Comparison of ENCODE assay signal across 10 cellular contexts in genomic region chr5:3595102-3595961, GRCh38. TPM values are rescaled to one million over a fixed set of nuclear protein-coding genes. Genes with fewer than 3 reads are reported as not detected.
A peak's percentile ranks its signal among the peaks of the same experiment; 100 is the strongest.
DNase-seq lines count a peak whose midpoint lies in the region; TF ChIP-seq lines count a peak whose summit lies in the region.
"Had no signal": no experiment of that assay in that cellular context is flagged by ENCODE, and none has a peak within 500 bp of the region (broad histone marks: within the 10 kb centered on the region; RNA-seq: fewer than 3 reads in every experiment).

TSS of gene IRX1 (plus strand) at chr5:3595832. CDS start at chr5:3596106, 274 bp downstream.

- peaks cover 4% of the 10 kb centered on the region for H3K4me1 Mint-ChIP-seq in activated CD4-positive, alpha-beta T cell treated with anti-CD3 and anti-CD28 coated beads, Interleukin-2, amount 10 ng/mL, durations not matched to agents 24 days and 14 days
- H3K4me1 Mint-ChIP-seq in HFFc6 (ENCODE audit: low read depth) = no peaks in the 10 kb centered on the region

- peak within 1 kb of the TSS; percentile 59 to 69 (median 66) for H3K4me3 ChIP-seq in breast epithelium
- H3K4me3 ChIP-seq in thymus (ENCODE audit: low read length) = peak within 1 kb of the TSS; percentile 42
- H3K4me3 ChIP-seq in A673 (ENCODE audit: low read depth, low read length, poor library complexity, severe bottlenecking) = no peak within 1 kb of the TSS

- no peak for TF ChIP-seq POLR2A in breast epithelium (IDR thresholded peaks at IDR 0.05)

- DNase-seq in activated CD4-positive, alpha-beta T cell treated with anti-CD3 and anti-CD28 coated beads, Interleukin-2, amount 10 ng/mL, durations not matched to agents 24 days and 14 days = peak; percentile 50
- no peak for DNase-seq in activated CD4-positive, alpha-beta T cell treated with anti-CD3 and anti-CD28 coated beads, Interleukin-2, amount 50 U/mL, for 4 hours
- peak in 1 of 2 donors; percentile 73 for DNase-seq in breast epithelium (ENCODE audit: low spot score in 2 of 2)
- DNase-seq in kidney tubule cell (ENCODE audit: low spot score) = peak; percentile 70
- DNase-seq in activated CD4-positive, alpha-beta T cell treated with anti-CD3 and anti-CD28 coated beads for 1 hour = no peak
- no peak for DNase-seq in A673 (ENCODE audit: low spot score)
- no peak for DNase-seq in HFFc6
- DNase-seq: RPMI8226; stimulated activated CD4-positive, alpha-beta T cell treated with anti-CD3 and anti-CD28 coated beads, Interleukin-4, amount 100 ng/mL, for 1 hour had no signal

- H3K4me1 ChIP-seq in breast epithelium (no peaks in the 10 kb centered on the region), thymus (ENCODE audit: control insufficient read depth, insufficient read depth, low read length) (peaks cover 3% of the 10 kb centered on the region), A673 (ENCODE audit: insufficient read depth, low read length, poor library complexity, severe bottlenecking) (no peaks in the 10 kb centered on the region)

- peaks cover 0 to 4% of the 10 kb centered on the region in 2 donors for H3K9me3 ChIP-seq in breast epithelium
- peaks cover 3% of the 10 kb centered on the region for H3K9me3 ChIP-seq in thymus (ENCODE audit: control insufficient read depth)
- peaks cover 21% of the 10 kb centered on the region for H3K9me3 ChIP-seq in A673 (ENCODE audit: low read depth, low read length, poor library complexity, severe bottlenecking)

- intact Hi-C loops in activated CD4-positive, alpha-beta T cell treated with anti-CD3 and anti-CD28 coated beads, Interleukin-2, amount 10 ng/mL, durations not matched to agents 24 days and 14 days (cut with micrococcal nuclease) = no loop called here
- intact Hi-C loops in breast epithelium (cut with DNase I; ENCODE audit: low total_unique reads) = no loop called here
- intact Hi-C loops in A673 (cut with micrococcal nuclease; ENCODE audit: unreplicated experiment) = no loop called here

- peaks cover 4% of the 10 kb centered on the region for H3K9me3 Mint-ChIP-seq in activated CD4-positive, alpha-beta T cell treated with anti-CD3 and anti-CD28 coated beads, Interleukin-2, amount 10 ng/mL, durations not matched to agents 24 days and 14 days
- H3K9me3 Mint-ChIP-seq in HFFc6 = peaks cover 34% of the 10 kb centered on the region

- H3K27ac ChIP-seq in breast epithelium (peak within 1 kb of the TSS; percentile 90 to 93), thymus (ENCODE audit: low read depth) (no peak within 1 kb of the TSS), A673 (ENCODE audit: low read depth, low read length, poor library complexity, severe bottlenecking) (no peak within 1 kb of the TSS)

- no peak within 1 kb of the TSS for H3K27ac Mint-ChIP-seq in activated CD4-positive, alpha-beta T cell treated with anti-CD3 and anti-CD28 coated beads, Interleukin-2, amount 10 ng/mL, durations not matched to agents 24 days and 14 days
- H3K27ac Mint-ChIP-seq in HFFc6 = no peak within 1 kb of the TSS

- H3K27me3 ChIP-seq in breast epithelium (peaks cover 0 to 77% of the 10 kb centered on the region in 2 donors), thymus (ENCODE audit: control insufficient read depth, insufficient read depth) (peaks cover 100% of the 10 kb centered on the region), A673 (replicated peaks; ENCODE audit: insufficient read depth, low read depth, low read length, poor library complexity) (no peaks in the 10 kb centered on the region)

- no TSS peak for BruUV-seq in A673 (replicated peaks; lab: Mats Ljungman, UMichigan)

- POLR2A ChIA-PET in A673 (lab: Charles Lee; ENCODE audit: low non-redundant PET) = no interaction called here

- peaks cover 54% of the 10 kb centered on the region for H3K27me3 Mint-ChIP-seq in activated CD4-positive, alpha-beta T cell treated with anti-CD3 and anti-CD28 coated beads, Interleukin-2, amount 10 ng/mL, durations not matched to agents 24 days and 14 days
- peaks cover 3% of the 10 kb centered on the region; the same call in 1 of the 2 replicates for H3K27me3 Mint-ChIP-seq in HFFc6 (ENCODE audit: insufficient read depth)

- no peak within 1 kb of the TSS for H3K4me3 Mint-ChIP-seq in activated CD4-positive, alpha-beta T cell treated with anti-CD3 and anti-CD28 coated beads, Interleukin-2, amount 10 ng/mL, durations not matched to agents 24 days and 14 days
- H3K4me3 Mint-ChIP-seq in HFFc6 = no peak within 1 kb of the TSS

- no peaks in the 10 kb centered on the region for H3K36me3 ChIP-seq in breast epithelium
- H3K36me3 ChIP-seq in thymus (ENCODE audit: control insufficient read depth, insufficient read depth) = no peaks in the 10 kb centered on the region
- H3K36me3 ChIP-seq in A673 (ENCODE audit: insufficient read depth, low read length, poor library complexity, severe bottlenecking) = no peaks in the 10 kb centered on the region

- H3K36me3 Mint-ChIP-seq in activated CD4-positive, alpha-beta T cell treated with anti-CD3 and anti-CD28 coated beads, Interleukin-2, amount 10 ng/mL, durations not matched to agents 24 days and 14 days (ENCODE audit: low read depth) = peaks cover 2% of the 10 kb centered on the region
- H3K36me3 Mint-ChIP-seq in HFFc6 (ENCODE audit: low read depth) = peaks cover 5% of the 10 kb centered on the region; the same call in 1 of the 2 replicates

- CTCF ChIA-PET in A673 (lab: Charles Lee) = no interaction called here

- 3% methylated on average over 98 of the region's 98 CpGs for WGBS in thymus

- TF ChIP-seq CTCF in breast epithelium (IDR thresholded peaks at IDR 0.05) (no peak), A673 (conservative IDR thresholded peaks at IDR 0.05; ENCODE audit: low read depth, low read length) (no peak), HFFc6 (IDR thresholded peaks at IDR 0.05) (no peak)

RNA-seq across cellular contexts. Expression of gene IRX1, which starts in this region (rescaled TPM):
- total RNA-seq in activated CD4-positive, alpha-beta T cell treated with anti-CD3 and anti-CD28 coated beads, Interleukin-2, amount 10 ng/mL, durations not matched to agents 24 days and 14 days = not detected in 2 replicates
- total RNA-seq in breast epithelium (10 to 100 TPM; 19.7 to 49.2 (median 27.8) TPM), A673 (2021) (not detected in 2 replicates)
- polyA plus RNA-seq in thymus = 0.07 TPM
- total RNA-seq in HFFc6 (2021; fragmentation: NEBNext Ultra II Directional; extraction: Animal tissue kit (Norgen Biotek cat#: 25700)) = not detected

Comparison
In these comparisons a context has a peak if more than half of its experiments do, and no peak if none do; other contexts are left out.
1. RNA of gene IRX1 (total RNA-seq): 19.7 to 49.2 TPM in breast epithelium; not detected in activated CD4-positive, alpha-beta T cell treated with anti-CD3 and anti-CD28 coated beads, Interleukin-2, amount 10 ng/mL, durations not matched to agents 24 days and 14 days, not detected in A673 and not detected in HFFc6; every median in the first group is over 10 times any median in the second.
2. Peak in DNase-seq in activated CD4-positive, alpha-beta T cell treated with anti-CD3 and anti-CD28 coated beads, Interleukin-2, amount 10 ng/mL, durations not matched to agents 24 days and 14 days; RNA of the gene not detected or under 1 TPM.
3. H3K27ac ChIP-seq: peak in breast epithelium (2 of 2); none in thymus (single experiment) and A673 (single experiment).